In genomic region chr4:163967710-163968109, GRCh38 we compare ENCODE assay signal across 23 cellular contexts.
"Had no signal": no experiment of that assay in that cellular context is flagged by ENCODE, and none has a peak within 500 bp of the region (broad histone marks: within the 10 kb centered on the region; RNA-seq: fewer than 3 reads in every experiment).

No MANE protein-coding gene starts in this region.

- H3K4me3 Mint-ChIP-seq: T-helper 1 cell treated with Interleukin-12 subunit alpha and Interleukin-12 subunit beta and Interleukin-4 antibody, amounts not matched to agents 30 μg/mL and 1 μg/mL, for 36 hours had no signal

- H3K4me2 ChIP-seq: KMS-11, SK-N-SH had no signal

- H3K9ac ChIP-seq: KMS-11, SK-N-SH had no signal

- H3K27ac ChIP-seq: KMS-11, RWPE1 had no signal

- DNase-seq: IMR-90, Kasumi-1, MM.1S, NCI-H1092 treated with DMSO at 0.1 percent for 48 hours, NCI-H1436, NCI-H187, NCI-H2029, NCI-H2081 treated with DMSO at 0.1 percent for 48 hours, NCI-H2171, NCI-H226, NCI-H446, NCI-H510A, NCI-H524 treated with DMSO at 0.1 percent for 48 hours, NCI-H69, NCI-H774, PC-3, SHP77, SK-N-SH had no signal

- H3K9me3 Mint-ChIP-seq: T-helper 1 cell treated with Interleukin-12 subunit alpha and Interleukin-12 subunit beta and Interleukin-4 antibody, amounts not matched to agents 30 μg/mL and 1 μg/mL, for 36 hours had no signal

- H3K27ac Mint-ChIP-seq: T-helper 1 cell treated with Interleukin-12 subunit alpha and Interleukin-12 subunit beta and Interleukin-4 antibody, amounts not matched to agents 30 μg/mL and 1 μg/mL, for 36 hours had no signal

- H3K9me2 ChIP-seq: SK-N-SH had no signal

- H3K9me3 ChIP-seq: SK-N-SH had no signal

- ATAC-seq: HepG2, Panc1, PC-3 had no signal
